Comparison of ENCODE assay signal across 1 cellular context in the genomic region with DNA sequence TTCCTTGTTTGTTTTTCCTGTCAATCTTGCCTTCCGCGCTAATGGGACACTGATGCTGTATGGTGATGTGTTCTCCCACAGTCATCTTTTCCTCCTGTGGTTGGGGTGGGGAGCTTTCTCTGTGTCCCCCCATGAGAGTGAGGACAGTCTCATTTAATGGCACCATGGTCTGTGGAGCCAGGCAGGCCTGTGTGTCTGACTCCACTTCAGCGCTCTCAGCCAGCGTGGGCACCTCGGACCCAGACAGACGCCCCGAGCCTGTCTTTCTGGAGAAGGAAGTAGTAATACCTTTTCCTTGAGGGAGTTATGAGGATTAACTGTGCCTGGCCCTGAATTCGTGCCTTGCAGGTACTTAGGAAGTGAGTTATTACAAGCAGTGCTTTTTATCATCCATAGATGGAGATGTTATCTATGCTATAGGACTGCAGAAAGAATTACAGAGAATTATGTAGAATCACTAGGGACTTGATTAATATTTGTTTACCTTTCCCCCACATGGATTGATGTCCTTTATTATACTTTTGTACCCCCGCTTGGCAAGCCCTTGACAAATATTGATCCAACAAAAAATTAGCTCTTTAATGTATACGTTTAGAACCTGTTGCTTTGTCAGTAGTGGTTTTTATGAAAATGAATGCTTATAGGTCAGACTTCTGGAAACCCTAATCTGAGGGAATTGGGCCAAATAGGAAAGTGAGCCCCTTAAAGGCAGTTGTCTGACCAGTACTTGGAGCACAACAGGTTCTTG.
TF ChIP-seq lines count a peak whose summit lies in the region.

No MANE protein-coding gene starts in this region.

TF ChIP-seq in GM12878, 131 proteins besides CTCF, POLR2A, EP300 and RAD21:
- TF ChIP-seq STAT1 (conservative IDR thresholded peaks at IDR 0.05) (no peak), EZH2 (IDR thresholded peaks at IDR 0.05; ENCODE audit: borderline replicate concordance, control insufficient read depth, low read depth, low read length) (no peak), NRF1 (conservative IDR thresholded peaks at IDR 0.05; ENCODE audit: low read depth, low read length) (no peak), WRNIP1 (IDR thresholded peaks at IDR 0.05; ENCODE audit: borderline replicate concordance, low read depth, low read length) (no peak), GABPA (IDR thresholded peaks at IDR 0.05; ENCODE audit: low read depth) (no peak)
